In the genomic region with DNA sequence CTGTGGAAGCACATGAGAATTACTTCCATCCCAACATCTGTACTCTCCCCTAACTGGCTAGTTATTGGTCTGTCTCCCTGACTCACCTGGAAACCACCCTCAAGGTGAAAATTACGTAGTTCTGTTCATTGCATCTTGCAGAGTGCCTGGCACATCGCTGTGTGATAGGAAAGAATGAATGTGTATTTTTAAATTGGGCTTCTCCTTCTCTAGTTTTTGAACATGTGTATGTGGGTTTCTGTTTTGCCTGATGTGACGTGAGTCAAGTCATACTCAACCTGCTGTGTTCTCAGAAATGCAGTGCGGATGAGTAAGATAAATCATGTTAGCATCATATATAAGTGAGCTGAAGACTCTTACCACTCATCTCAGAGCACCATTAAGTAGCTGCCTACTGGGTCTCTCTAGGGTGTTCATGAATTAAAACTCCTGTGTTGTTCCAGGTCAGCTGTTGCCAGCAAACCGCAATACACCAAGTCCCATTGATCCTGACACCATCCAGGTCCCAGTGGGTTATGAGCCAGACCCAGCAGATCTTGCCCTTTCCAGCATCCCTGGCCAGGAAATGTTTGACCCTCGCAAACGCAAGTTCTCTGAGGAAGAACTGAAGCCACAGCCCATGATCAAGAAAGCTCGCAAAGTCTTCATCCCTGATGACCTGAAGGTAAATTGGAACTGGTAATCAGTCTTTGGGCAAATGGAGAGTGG, we compare ENCODE assay signal across 1 cellular context.
TF ChIP-seq lines count a peak whose summit lies in the region.

No MANE protein-coding gene starts in this region.

TF ChIP-seq in GM12878, 131 proteins besides CTCF, POLR2A, EP300 and RAD21:
- no peak for TF ChIP-seq RB1 (IDR thresholded peaks at IDR 0.05; ENCODE audit: borderline replicate concordance)
- no peak for TF ChIP-seq HDAC2 (IDR thresholded peaks at IDR 0.05)
- no peak for TF ChIP-seq KDM1A (IDR thresholded peaks at IDR 0.05; ENCODE audit: borderline replicate concordance)
- no peak for TF ChIP-seq KAT2A (conservative IDR thresholded peaks at IDR 0.05; ENCODE audit: control insufficient read depth, low read depth, low read length)
- no peak for TF ChIP-seq ZNF384 (IDR thresholded peaks at IDR 0.05; ENCODE audit: borderline replicate concordance, low read depth, low read length)
- TF ChIP-seq IRF4 (IDR thresholded peaks at IDR 0.05; ENCODE audit: low read depth, low read length), result no peak
